Comparison of ENCODE assay signal across 1 cellular context in the genomic region with DNA sequence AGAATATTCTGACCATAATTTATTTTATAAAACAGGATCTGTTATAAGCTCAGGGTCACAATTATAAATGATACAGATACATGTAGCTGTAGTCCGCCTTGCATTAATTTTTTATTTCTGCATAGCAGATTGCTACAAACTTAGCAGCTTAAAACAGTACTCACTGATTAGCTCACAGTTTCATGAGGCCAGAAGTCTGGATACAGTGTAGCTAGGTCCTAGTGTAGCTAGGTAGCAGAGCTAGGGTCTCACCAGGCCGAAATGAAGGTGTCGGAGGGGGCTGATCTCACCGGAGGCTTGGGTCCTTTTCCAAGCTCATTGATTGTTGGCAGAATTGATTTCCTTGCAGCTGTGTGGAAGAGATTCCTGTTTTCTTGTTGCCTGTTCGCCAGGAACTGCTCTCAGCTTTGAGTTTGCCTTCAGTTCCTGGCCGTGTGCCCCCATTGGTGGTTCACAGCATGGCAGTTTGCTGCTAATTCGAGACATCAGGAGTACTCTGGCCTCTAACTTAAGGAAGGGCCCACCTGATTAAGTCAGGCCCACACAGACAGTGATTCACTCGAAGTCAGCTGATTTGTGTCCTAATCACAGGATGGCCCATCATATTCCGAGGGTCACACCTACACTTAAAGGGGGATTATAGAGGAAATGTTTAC.
TF ChIP-seq lines count a peak whose summit lies in the region.

No MANE protein-coding gene starts in this region.

TF ChIP-seq in H1, 55 proteins besides CTCF, POLR2A, EP300 and RAD21:
- TF ChIP-seq FOSL1 (IDR thresholded peaks at IDR 0.05; ENCODE audit: insufficient read depth, low read depth, low read length) (no peak), RFX5 (IDR thresholded peaks at IDR 0.05; ENCODE audit: borderline replicate concordance, low read depth, low read length) (no peak), SP1 (IDR thresholded peaks at IDR 0.05; ENCODE audit: low read depth, low read length) (no peak), HDAC6 (IDR thresholded peaks at IDR 0.05; ENCODE audit: low read depth, low read length) (no peak), GABPA (IDR thresholded peaks at IDR 0.05; ENCODE audit: borderline replicate concordance, insufficient read depth, low read length) (no peak), TAF7 (optimal IDR thresholded peaks at IDR 0.05; ENCODE audit: borderline replicate concordance, low read depth, low read length) (no peak), HDAC2 (IDR thresholded peaks at IDR 0.05; ENCODE audit: borderline replicate concordance in 1 of 2, low read depth in 2 of 2, low read length in 2 of 2) (no peak), CBX8 (IDR thresholded peaks at IDR 0.05; ENCODE audit: borderline replicate concordance, low read depth, low read length) (no peak), TBP (IDR thresholded peaks at IDR 0.05; ENCODE audit: low read depth, low read length) (no peak), RXRA (IDR thresholded peaks at IDR 0.05; ENCODE audit: insufficient read depth, low read depth, low read length) (no peak), SP2 (IDR thresholded peaks at IDR 0.05; ENCODE audit: low read length) (no peak), EGR1 (IDR thresholded peaks at IDR 0.05; ENCODE audit: borderline replicate concordance, low read depth, low read length) (no peak), ZNF274 (IDR thresholded peaks at IDR 0.05; ENCODE audit: borderline replicate concordance, extremely low read depth, low read length) (no peak), KDM5A (IDR thresholded peaks at IDR 0.05; ENCODE audit: low read length) (no peak), SRF (IDR thresholded peaks at IDR 0.05; ENCODE audit: low read depth, low read length) (no peak), PHF8 (conservative IDR thresholded peaks at IDR 0.05; ENCODE audit: low read depth, low read length) (no peak), CHD2 (IDR thresholded peaks at IDR 0.05; ENCODE audit: low read length) (no peak), POLR2AphosphoS5 (IDR thresholded peaks at IDR 0.05; ENCODE audit: low read depth, low read length) (no peak), SUZ12 (IDR thresholded peaks at IDR 0.05; ENCODE audit: low read length) (no peak)
- TF ChIP-seq, protein P1, sequence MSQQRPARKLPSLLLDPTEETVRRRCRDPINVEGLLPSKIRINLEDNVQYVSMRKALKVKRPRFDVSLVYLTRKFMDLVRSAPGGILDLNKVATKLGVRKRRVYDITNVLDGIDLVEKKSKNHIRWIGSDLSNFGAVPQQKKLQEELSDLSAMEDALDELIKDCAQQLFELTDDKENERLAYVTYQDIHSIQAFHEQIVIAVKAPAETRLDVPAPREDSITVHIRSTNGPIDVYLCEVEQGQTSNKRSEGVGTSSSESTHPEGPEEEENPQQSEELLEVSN (IDR thresholded peaks at IDR 0.05): no peak
